Comparison of ENCODE assay signal across 2 cellular contexts in genomic region chr7:1583241-1583930, GRCh38.
TF ChIP-seq lines count a peak whose summit lies in the region.

No MANE protein-coding gene starts in this region.

TF ChIP-seq in HEK293, 187 proteins besides CTCF, POLR2A, EP300 and RAD21:
- TF ChIP-seq ZFHX2 (tag by site-specific recombination; conservative IDR thresholded peaks at IDR 0.05), result peak; percentile 16; the same call in 1 of the 2 replicates
- TF ChIP-seq EGR2 (tag by site-specific recombination; IDR thresholded peaks at IDR 0.05; ENCODE audit: low read depth), result peak; percentile 49; the same call in 1 of the 2 replicates

TF ChIP-seq in K562, 482 proteins besides CTCF, POLR2A, EP300 and RAD21:
- 0 out of 2 replicates have a peak, but pooled peaks have one; percentile 21 for TF ChIP-seq MAX (CRISPR knock-in tag; IDR thresholded peaks at IDR 0.05)
- 0 out of 2 replicates have a peak, but pooled peaks have one; percentile 33 for TF ChIP-seq ZNF609 (CRISPR knock-in tag; IDR thresholded peaks at IDR 0.05; ENCODE audit: borderline replicate concordance)
